ENCODE assay signal across 1 cellular context in the genomic region with DNA sequence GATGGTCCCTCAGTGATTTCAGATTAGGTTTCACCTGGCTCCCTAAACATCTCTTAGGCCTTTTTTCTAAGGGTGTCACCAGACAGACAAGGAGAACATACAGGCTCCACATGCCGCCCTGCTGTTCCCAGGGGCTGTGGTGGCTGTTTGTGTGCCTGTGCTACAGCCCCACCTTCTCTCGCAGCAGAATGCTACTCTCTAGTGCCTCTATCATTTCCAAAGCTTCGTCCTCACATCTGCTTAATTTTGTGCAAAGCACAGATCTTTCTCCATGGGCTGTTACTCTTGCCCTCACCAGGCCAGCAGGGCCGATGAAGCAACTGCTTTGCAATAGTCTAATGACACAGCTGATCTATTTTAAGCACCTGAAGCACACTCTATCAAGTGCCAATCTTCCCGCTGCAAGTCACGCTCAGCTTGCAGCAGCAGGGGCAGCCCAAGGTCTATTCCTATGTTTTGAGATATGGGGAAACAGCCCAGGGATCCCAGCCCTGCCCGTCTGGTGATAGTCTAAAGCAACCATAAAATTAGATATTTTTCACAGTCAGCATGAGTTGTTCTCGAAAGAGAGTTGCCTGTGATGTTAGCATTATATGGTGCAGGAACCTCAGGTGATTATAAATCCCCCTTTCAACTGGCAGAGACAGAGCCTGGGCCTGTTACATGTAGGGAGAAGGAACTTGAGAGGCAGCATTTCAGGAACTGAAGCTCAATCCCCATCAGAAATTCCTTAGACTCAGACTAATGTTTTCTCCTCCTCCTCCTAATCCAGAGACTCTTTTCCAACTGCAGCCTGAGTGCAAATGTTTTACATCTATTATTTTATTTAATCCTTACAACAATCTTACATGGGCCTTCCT.
TF ChIP-seq lines count a peak whose summit lies in the region.

No MANE protein-coding gene starts in this region.

TF ChIP-seq in K562, 482 proteins besides CTCF, POLR2A, EP300 and RAD21 (continued from another document and continues in another):
- TF ChIP-seq SFPQ (IDR thresholded peaks at IDR 0.05; ENCODE audit: low read depth, low read length) (no peak), ARID3A (IDR thresholded peaks at IDR 0.05; ENCODE audit: borderline replicate concordance, low read depth, low read length) (no peak), GMEB1 (CRISPR knock-in tag; IDR thresholded peaks at IDR 0.05) (no peak), TOE1 (IDR thresholded peaks at IDR 0.05; ENCODE audit: borderline replicate concordance) (peak; percentile 38; the same call in 1 of the 2 replicates), TOE1 (CRISPR knock-in tag; IDR thresholded peaks at IDR 0.05; ENCODE audit: borderline replicate concordance, low read depth) (no peak), NKRF (IDR thresholded peaks at IDR 0.05; ENCODE audit: borderline replicate concordance) (no peak), ELF2 (CRISPR knock-in tag; IDR thresholded peaks at IDR 0.05) (no peak), ZNF217 (CRISPR knock-in tag; IDR thresholded peaks at IDR 0.05) (no peak), ZNF311 (CRISPR knock-in tag; IDR thresholded peaks at IDR 0.05) (0 out of 2 replicates have a peak, but pooled peaks have one; percentile 18), RBBP5 (IDR thresholded peaks at IDR 0.05; ENCODE audit: borderline replicate concordance, insufficient read depth, low read length, poor library complexity, severe bottlenecking) (peak; percentile 38), ILF3 (IDR thresholded peaks at IDR 0.05; ENCODE audit: borderline replicate concordance) (no peak), CHD2 (IDR thresholded peaks at IDR 0.05; ENCODE audit: low read depth, low read length) (no peak), ZNF584 (CRISPR knock-in tag; IDR thresholded peaks at IDR 0.05; ENCODE audit: low read depth) (peak; percentile 96), FIP1L1 (IDR thresholded peaks at IDR 0.05; ENCODE audit: low read depth, low read length, poor library complexity, severe bottlenecking) (no peak), ZNF280A (IDR thresholded peaks at IDR 0.05; ENCODE audit: low read depth, partially characterized antibody) (no peak), TARDBP (IDR thresholded peaks at IDR 0.05) (no peak), DPF2 (IDR thresholded peaks at IDR 0.05) (peak; percentile 39; the same call in 1 of the 2 replicates), SRSF3 (IDR thresholded peaks at IDR 0.05; ENCODE audit: insufficient read depth, low read length) (no peak), ZNF146 (CRISPR knock-in tag; IDR thresholded peaks at IDR 0.05; ENCODE audit: unreplicated experiment) (no peak), EWSR1 (IDR thresholded peaks at IDR 0.05; ENCODE audit: borderline replicate concordance, low read depth, partially characterized antibody) (no peak)
- TF ChIP-seq, protein P1, sequence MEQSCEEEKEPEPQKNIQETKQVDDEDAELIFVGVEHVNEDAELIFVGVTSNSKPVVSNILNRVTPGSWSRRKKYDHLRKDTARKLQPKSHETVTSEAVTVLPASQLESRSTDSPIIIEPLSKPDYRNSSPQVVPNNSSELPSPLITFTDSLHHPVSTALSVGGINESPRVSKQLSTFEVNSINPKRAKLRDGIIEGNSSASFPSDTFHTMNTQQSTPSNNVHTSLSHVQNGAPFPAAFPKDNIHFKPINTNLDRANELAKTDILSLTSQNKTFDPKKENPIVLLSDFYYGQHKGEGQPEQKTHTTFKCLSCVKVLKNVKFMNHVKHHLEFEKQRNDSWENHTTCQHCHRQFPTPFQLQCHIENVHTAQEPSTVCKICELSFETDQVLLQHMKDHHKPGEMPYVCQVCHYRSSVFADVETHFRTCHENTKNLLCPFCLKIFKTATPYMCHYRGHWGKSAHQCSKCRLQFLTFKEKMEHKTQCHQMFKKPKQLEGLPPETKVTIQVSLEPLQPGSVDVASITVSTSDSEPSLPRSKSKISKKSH (CRISPR knock-in tag; IDR thresholded peaks at IDR 0.05): no peak
- TF ChIP-seq, protein P2, sequence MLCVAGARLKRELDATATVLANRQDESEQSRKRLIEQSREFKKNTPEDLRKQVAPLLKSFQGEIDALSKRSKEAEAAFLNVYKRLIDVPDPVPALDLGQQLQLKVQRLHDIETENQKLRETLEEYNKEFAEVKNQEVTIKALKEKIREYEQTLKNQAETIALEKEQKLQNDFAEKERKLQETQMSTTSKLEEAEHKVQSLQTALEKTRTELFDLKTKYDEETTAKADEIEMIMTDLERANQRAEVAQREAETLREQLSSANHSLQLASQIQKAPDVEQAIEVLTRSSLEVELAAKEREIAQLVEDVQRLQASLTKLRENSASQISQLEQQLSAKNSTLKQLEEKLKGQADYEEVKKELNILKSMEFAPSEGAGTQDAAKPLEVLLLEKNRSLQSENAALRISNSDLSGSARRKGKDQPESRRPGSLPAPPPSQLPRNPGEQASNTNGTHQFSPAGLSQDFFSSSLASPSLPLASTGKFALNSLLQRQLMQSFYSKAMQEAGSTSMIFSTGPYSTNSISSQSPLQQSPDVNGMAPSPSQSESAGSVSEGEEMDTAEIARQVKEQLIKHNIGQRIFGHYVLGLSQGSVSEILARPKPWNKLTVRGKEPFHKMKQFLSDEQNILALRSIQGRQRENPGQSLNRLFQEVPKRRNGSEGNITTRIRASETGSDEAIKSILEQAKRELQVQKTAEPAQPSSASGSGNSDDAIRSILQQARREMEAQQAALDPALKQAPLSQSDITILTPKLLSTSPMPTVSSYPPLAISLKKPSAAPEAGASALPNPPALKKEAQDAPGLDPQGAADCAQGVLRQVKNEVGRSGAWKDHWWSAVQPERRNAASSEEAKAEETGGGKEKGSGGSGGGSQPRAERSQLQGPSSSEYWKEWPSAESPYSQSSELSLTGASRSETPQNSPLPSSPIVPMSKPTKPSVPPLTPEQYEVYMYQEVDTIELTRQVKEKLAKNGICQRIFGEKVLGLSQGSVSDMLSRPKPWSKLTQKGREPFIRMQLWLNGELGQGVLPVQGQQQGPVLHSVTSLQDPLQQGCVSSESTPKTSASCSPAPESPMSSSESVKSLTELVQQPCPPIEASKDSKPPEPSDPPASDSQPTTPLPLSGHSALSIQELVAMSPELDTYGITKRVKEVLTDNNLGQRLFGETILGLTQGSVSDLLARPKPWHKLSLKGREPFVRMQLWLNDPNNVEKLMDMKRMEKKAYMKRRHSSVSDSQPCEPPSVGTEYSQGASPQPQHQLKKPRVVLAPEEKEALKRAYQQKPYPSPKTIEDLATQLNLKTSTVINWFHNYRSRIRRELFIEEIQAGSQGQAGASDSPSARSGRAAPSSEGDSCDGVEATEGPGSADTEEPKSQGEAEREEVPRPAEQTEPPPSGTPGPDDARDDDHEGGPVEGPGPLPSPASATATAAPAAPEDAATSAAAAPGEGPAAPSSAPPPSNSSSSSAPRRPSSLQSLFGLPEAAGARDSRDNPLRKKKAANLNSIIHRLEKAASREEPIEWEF (CRISPR knock-in tag; IDR thresholded peaks at IDR 0.05): no peak; the same call in 1 of the 2 replicates
- TF ChIP-seq, protein P3, sequence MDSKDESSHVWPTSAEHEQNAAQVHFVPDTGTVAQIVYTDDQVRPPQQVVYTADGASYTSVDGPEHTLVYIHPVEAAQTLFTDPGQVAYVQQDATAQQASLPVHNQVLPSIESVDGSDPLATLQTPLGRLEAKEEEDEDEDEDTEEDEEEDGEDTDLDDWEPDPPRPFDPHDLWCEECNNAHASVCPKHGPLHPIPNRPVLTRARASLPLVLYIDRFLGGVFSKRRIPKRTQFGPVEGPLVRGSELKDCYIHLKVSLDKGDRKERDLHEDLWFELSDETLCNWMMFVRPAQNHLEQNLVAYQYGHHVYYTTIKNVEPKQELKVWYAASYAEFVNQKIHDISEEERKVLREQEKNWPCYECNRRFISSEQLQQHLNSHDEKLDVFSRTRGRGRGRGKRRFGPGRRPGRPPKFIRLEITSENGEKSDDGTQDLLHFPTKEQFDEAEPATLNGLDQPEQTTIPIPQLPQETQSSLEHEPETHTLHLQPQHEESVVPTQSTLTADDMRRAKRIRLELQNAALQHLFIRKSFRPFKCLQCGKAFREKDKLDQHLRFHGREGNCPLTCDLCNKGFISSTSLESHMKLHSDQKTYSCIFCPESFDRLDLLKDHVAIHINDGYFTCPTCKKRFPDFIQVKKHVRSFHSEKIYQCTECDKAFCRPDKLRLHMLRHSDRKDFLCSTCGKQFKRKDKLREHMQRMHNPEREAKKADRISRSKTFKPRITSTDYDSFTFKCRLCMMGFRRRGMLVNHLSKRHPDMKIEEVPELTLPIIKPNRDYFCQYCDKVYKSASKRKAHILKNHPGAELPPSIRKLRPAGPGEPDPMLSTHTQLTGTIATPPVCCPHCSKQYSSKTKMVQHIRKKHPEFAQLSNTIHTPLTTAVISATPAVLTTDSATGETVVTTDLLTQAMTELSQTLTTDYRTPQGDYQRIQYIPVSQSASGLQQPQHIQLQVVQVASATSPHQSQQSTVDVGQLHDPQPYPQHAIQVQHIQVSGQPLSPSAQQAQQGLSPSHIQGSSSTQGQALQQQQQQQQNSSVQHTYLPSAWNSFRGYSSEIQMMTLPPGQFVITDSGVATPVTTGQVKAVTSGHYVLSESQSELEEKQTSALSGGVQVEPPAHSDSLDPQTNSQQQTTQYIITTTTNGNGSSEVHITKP (IDR thresholded peaks at IDR 0.05; ENCODE audit: partially characterized antibody): no peak
- TF ChIP-seq, protein P4, sequence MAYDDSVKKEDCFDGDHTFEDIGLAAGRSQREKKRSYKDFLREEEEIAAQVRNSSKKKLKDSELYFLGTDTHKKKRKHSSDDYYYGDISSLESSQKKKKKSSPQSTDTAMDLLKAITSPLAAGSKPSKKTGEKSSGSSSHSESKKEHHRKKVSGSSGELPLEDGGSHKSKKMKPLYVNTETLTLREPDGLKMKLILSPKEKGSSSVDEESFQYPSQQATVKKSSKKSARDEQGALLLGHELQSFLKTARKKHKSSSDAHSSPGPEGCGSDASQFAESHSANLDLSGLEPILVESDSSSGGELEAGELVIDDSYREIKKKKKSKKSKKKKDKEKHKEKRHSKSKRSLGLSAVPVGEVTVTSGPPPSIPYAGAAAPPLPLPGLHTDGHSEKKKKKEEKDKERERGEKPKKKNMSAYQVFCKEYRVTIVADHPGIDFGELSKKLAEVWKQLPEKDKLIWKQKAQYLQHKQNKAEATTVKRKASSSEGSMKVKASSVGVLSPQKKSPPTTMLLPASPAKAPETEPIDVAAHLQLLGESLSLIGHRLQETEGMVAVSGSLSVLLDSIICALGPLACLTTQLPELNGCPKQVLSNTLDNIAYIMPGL (CRISPR knock-in tag; IDR thresholded peaks at IDR 0.05): no peak
